Comparison of ENCODE assay signal across 36 cellular contexts in the genomic region with DNA sequence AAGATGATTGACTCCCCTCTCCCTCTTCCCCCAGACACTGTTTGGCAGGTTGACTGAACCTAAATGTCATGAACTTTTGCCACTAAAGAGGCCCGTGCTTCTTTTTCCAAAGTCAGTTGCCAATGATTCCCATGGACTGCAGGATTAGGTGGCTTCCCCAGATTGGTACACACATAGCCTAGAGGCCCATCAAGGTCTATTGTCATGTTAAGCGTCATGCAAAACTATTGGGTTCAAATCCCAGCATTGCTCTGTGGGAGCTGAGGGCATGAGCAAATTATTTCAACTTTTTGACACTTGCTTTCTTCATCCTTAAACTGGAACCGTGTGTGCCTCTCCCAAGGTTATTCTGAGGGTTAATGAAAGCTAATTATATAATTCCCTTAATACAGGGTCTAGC.
"Had no signal": no experiment of that assay in that cellular context is flagged by ENCODE, and none has a peak within 500 bp of the region (broad histone marks: within the 10 kb centered on the region; RNA-seq: fewer than 3 reads in every experiment).

No MANE protein-coding gene starts in this region.

- H3K36me3 Mint-ChIP-seq: activated CD8-positive, alpha-beta memory T cell treated with anti-CD3 and anti-CD28 coated beads, Interleukin-2, amount 10 ng/mL, durations not matched to agents 7 days and 5 days; activated naive CD4-positive, alpha-beta T cell treated with anti-CD3 and anti-CD28 coated beads, Interleukin-2, amount 10 ng/mL, durations not matched to agents 7 days and 5 days; activated naive CD4-positive, alpha-beta T cell treated with anti-CD3 and anti-CD28 coated beads, Interleukin-2, amount 50 U/mL, for 24 hours; activated naive CD8-positive, alpha-beta T cell; activated naive CD8-positive, alpha-beta T cell treated with anti-CD3 and anti-CD28 coated beads, Interleukin-2, amount 10 ng/mL, durations not matched to agents 7 days and 5 days had no signal

- H3K4me3 ChIP-seq: ascending aorta, body of pancreas had no signal

- H3K9me3 ChIP-seq: ascending aorta, body of pancreas had no signal

- H3K27ac Mint-ChIP-seq: activated CD4-positive, alpha-beta memory T cell treated with anti-CD3 and anti-CD28 coated beads, Interleukin-2, amount 10 ng/mL, durations not matched to agents 7 days and 5 days; activated CD4-positive, alpha-beta T cell treated with anti-CD3 and anti-CD28 coated beads for 36 hours; activated CD4-positive, alpha-beta T cell treated with anti-CD3 and anti-CD28 coated beads, Interleukin-2, amount 10 ng/mL, durations not matched to agents 7 days and 5 days; activated CD8-positive, alpha-beta memory T cell treated with anti-CD3 and anti-CD28 coated beads, Interleukin-2, amount 10 ng/mL, durations not matched to agents 7 days and 5 days; activated CD8-positive, alpha-beta T cell treated with anti-CD3 and anti-CD28 coated beads, Interleukin-2, amount 10 ng/mL, durations not matched to agents 7 days and 5 days; activated naive CD4-positive, alpha-beta T cell treated with anti-CD3 and anti-CD28 coated beads, Interleukin-2, amount 10 ng/mL, durations not matched to agents 7 days and 5 days; activated naive CD4-positive, alpha-beta T cell treated with anti-CD3 and anti-CD28 coated beads, Interleukin-2, amount 50 U/mL, for 24 hours; activated naive CD8-positive, alpha-beta T cell; activated naive CD8-positive, alpha-beta T cell treated with anti-CD3 and anti-CD28 coated beads, Interleukin-2, amount 10 ng/mL, durations not matched to agents 7 days and 5 days; activated naive CD8-positive, alpha-beta T cell treated with anti-CD3 and anti-CD28 coated beads, Interleukin-2, amount 50 U/mL, for 24 hours; activated T-cell treated with anti-CD3 and anti-CD28 coated beads, Interleukin-2, amount 50 U/mL, for 24 hours; activated T-helper 2 cell treated with anti-CD3 and anti-CD28 coated beads, Interferon-gamma antibody, Interleukin-2, Interleukin-4, amounts not matched to agents 10 μg/mL and 5 μg/mL and 100 μg/mL, durations not matched to agents 14 hours and 24 hours and 36 hours; T-helper 1 cell treated with Interleukin-12 subunit alpha and Interleukin-12 subunit beta and Interleukin-4 antibody, amounts not matched to agents 30 μg/mL and 1 μg/mL, for 36 hours; T-helper 2 cell treated with Interferon-gamma antibody and Interleukin-4, amounts not matched to agents 5 μg/mL and 100 μg/mL, for 36 hours had no signal

- H3K4me1 Mint-ChIP-seq: activated CD4-positive, alpha-beta memory T cell treated with anti-CD3 and anti-CD28 coated beads, Interleukin-2, amount 10 ng/mL, durations not matched to agents 7 days and 5 days; activated CD4-positive, alpha-beta T cell treated with anti-CD3 and anti-CD28 coated beads for 36 hours; activated CD4-positive, alpha-beta T cell treated with anti-CD3 and anti-CD28 coated beads, Interleukin-2, amount 10 ng/mL, durations not matched to agents 7 days and 5 days; activated CD8-positive, alpha-beta memory T cell treated with anti-CD3 and anti-CD28 coated beads, Interleukin-2, amount 10 ng/mL, durations not matched to agents 7 days and 5 days; activated naive CD4-positive, alpha-beta T cell treated with anti-CD3 and anti-CD28 coated beads, Interleukin-2, amount 10 ng/mL, durations not matched to agents 7 days and 5 days; activated naive CD4-positive, alpha-beta T cell treated with anti-CD3 and anti-CD28 coated beads, Interleukin-2, amount 50 U/mL, for 24 hours; activated naive CD8-positive, alpha-beta T cell treated with anti-CD3 and anti-CD28 coated beads, Interleukin-2, amount 10 ng/mL, durations not matched to agents 7 days and 5 days; activated naive CD8-positive, alpha-beta T cell treated with anti-CD3 and anti-CD28 coated beads, Interleukin-2, amount 50 U/mL, for 24 hours had no signal

- H3K27ac ChIP-seq: ascending aorta, body of pancreas, brain microvascular endothelial cell, VCaP had no signal

- DNase-seq: activated CD4-positive, alpha-beta memory T cell treated with anti-CD3 and anti-CD28 coated beads, Interleukin-2, amount 10 ng/mL, durations not matched to agents 7 days and 5 days; activated CD4-positive, alpha-beta T cell treated with anti-CD3 and anti-CD28 coated beads for 1 hour; activated CD4-positive, alpha-beta T cell treated with anti-CD3 and anti-CD28 coated beads for 36 hours; activated CD4-positive, alpha-beta T cell treated with anti-CD3 and anti-CD28 coated beads for 48 hours; activated CD4-positive, alpha-beta T cell treated with anti-CD3 and anti-CD28 coated beads, Interleukin-2, amount 10 ng/mL, durations not matched to agents 7 days and 5 days; activated CD4-positive, alpha-beta T cell treated with anti-CD3 and anti-CD28 coated beads, Interleukin-2, amount 50 U/mL, for 48 hours; activated CD4-positive, CD25-positive, alpha-beta regulatory T cell; activated CD8-positive, alpha-beta memory T cell treated with anti-CD3 and anti-CD28 coated beads for 24 hours; activated CD8-positive, alpha-beta memory T cell treated with anti-CD3 and anti-CD28 coated beads, Interleukin-2, amount 10 ng/mL, durations not matched to agents 7 days and 5 days; activated CD8-positive, alpha-beta memory T cell treated with anti-CD3 and anti-CD28 coated beads, Interleukin-2, amount 50 U/mL, for 48 hours; activated CD8-positive, alpha-beta T cell treated with anti-CD3 and anti-CD28 coated beads, Interleukin-2, amount 10 ng/mL, durations not matched to agents 7 days and 5 days; activated effector memory CD4-positive, alpha-beta T cell treated with Interleukin-2 at 50 U/mL for 16 hours; activated gamma-delta T cell; activated naive CD4-positive, alpha-beta T cell treated with anti-CD3 and anti-CD28 coated beads, Interleukin-2, amount 10 ng/mL, durations not matched to agents 7 days and 5 days; activated naive CD4-positive, alpha-beta T cell treated with Interleukin-2 at 50 U/mL for 16 hours; activated naive CD8-positive, alpha-beta T cell treated with anti-CD3 and anti-CD28 coated beads, Interleukin-2, amount 10 ng/mL, durations not matched to agents 7 days and 5 days; activated naive CD8-positive, alpha-beta T cell treated with anti-CD3 and anti-CD28 coated beads, Interleukin-2, amount 50 U/mL, for 24 hours; activated T-cell treated with anti-CD3 and anti-CD28 coated beads, Interleukin-2, amount 50 U/mL, for 24 hours; activated T-cell treated with anti-CD3 and anti-CD28 coated beads, Interleukin-2, amount 50 U/mL, for 48 hours; amygdala; anterior cingulate cortex; body of pancreas; brain microvascular endothelial cell; central memory CD4-positive, alpha-beta T cell; T-helper 1 cell; T-helper 2 cell; T-helper 9 cell had no signal

- H3K9me3 Mint-ChIP-seq: activated naive CD8-positive, alpha-beta T cell treated with anti-CD3 and anti-CD28 coated beads, Interleukin-2, amount 10 ng/mL, durations not matched to agents 7 days and 5 days had no signal

- H3K4me1 ChIP-seq: ascending aorta had no signal

- H3K27me3 Mint-ChIP-seq: activated CD4-positive, alpha-beta memory T cell treated with anti-CD3 and anti-CD28 coated beads, Interleukin-2, amount 10 ng/mL, durations not matched to agents 7 days and 5 days; activated CD4-positive, alpha-beta T cell treated with anti-CD3 and anti-CD28 coated beads for 36 hours; activated CD4-positive, alpha-beta T cell treated with anti-CD3 and anti-CD28 coated beads, Interleukin-2, amount 10 ng/mL, durations not matched to agents 7 days and 5 days; activated CD8-positive, alpha-beta memory T cell treated with anti-CD3 and anti-CD28 coated beads, Interleukin-2, amount 10 ng/mL, durations not matched to agents 7 days and 5 days; activated naive CD4-positive, alpha-beta T cell treated with anti-CD3 and anti-CD28 coated beads, Interleukin-2, amount 10 ng/mL, durations not matched to agents 7 days and 5 days; activated naive CD8-positive, alpha-beta T cell; activated naive CD8-positive, alpha-beta T cell treated with anti-CD3 and anti-CD28 coated beads, Interleukin-2, amount 10 ng/mL, durations not matched to agents 7 days and 5 days; activated naive CD8-positive, alpha-beta T cell treated with anti-CD3 and anti-CD28 coated beads, Interleukin-2, amount 50 U/mL, for 24 hours; activated T-cell treated with anti-CD3 and anti-CD28 coated beads, Interleukin-2, amount 50 U/mL, for 24 hours had no signal

- H3K4me3 Mint-ChIP-seq: activated CD4-positive, alpha-beta memory T cell treated with anti-CD3 and anti-CD28 coated beads, Interleukin-2, amount 10 ng/mL, durations not matched to agents 7 days and 5 days; activated CD4-positive, alpha-beta T cell treated with anti-CD3 and anti-CD28 coated beads for 36 hours; activated CD4-positive, alpha-beta T cell treated with anti-CD3 and anti-CD28 coated beads, Interleukin-2, amount 10 ng/mL, durations not matched to agents 7 days and 5 days; activated CD8-positive, alpha-beta memory T cell treated with anti-CD3 and anti-CD28 coated beads, Interleukin-2, amount 10 ng/mL, durations not matched to agents 7 days and 5 days; activated CD8-positive, alpha-beta T cell treated with anti-CD3 and anti-CD28 coated beads, Interleukin-2, amount 10 ng/mL, durations not matched to agents 7 days and 5 days; activated naive CD4-positive, alpha-beta T cell treated with anti-CD3 and anti-CD28 coated beads, Interleukin-2, amount 10 ng/mL, durations not matched to agents 7 days and 5 days; activated naive CD4-positive, alpha-beta T cell treated with anti-CD3 and anti-CD28 coated beads, Interleukin-2, amount 50 U/mL, for 24 hours; activated naive CD8-positive, alpha-beta T cell; activated naive CD8-positive, alpha-beta T cell treated with anti-CD3 and anti-CD28 coated beads, Interleukin-2, amount 10 ng/mL, durations not matched to agents 7 days and 5 days; activated naive CD8-positive, alpha-beta T cell treated with anti-CD3 and anti-CD28 coated beads, Interleukin-2, amount 50 U/mL, for 24 hours; activated T-cell treated with anti-CD3 and anti-CD28 coated beads, Interleukin-2, amount 50 U/mL, for 24 hours; T-helper 1 cell treated with Interleukin-12 subunit alpha and Interleukin-12 subunit beta and Interleukin-4 antibody, amounts not matched to agents 30 μg/mL and 1 μg/mL, for 36 hours; T-helper 2 cell treated with Interferon-gamma antibody and Interleukin-4, amounts not matched to agents 5 μg/mL and 100 μg/mL, for 36 hours had no signal

- H3K36me3 ChIP-seq: ascending aorta, brain microvascular endothelial cell had no signal

- FAIRE-seq: colon, TTC549 had no signal

- H3K27me3 ChIP-seq: ascending aorta, body of pancreas, brain microvascular endothelial cell had no signal
